Comparison of ENCODE assay signal across 1 cellular context in genomic region chr5:73623929-73624404, GRCh38.
TF ChIP-seq lines count a peak whose summit lies in the region.

No MANE protein-coding gene starts in this region.

TF ChIP-seq in HepG2, 621 proteins besides CTCF, POLR2A, EP300 and RAD21 (continued from another document and continues in another):
- TF ChIP-seq ZNF503 (CRISPR knock-in tag; IDR thresholded peaks at IDR 0.05), result peak; percentile 98
- TF ChIP-seq RERE (CRISPR knock-in tag; IDR thresholded peaks at IDR 0.05; ENCODE audit: low read depth), result peak; percentile 95
- TF ChIP-seq BCL6 (CRISPR knock-in tag; IDR thresholded peaks at IDR 0.05), result peak; percentile 97
- no peak for TF ChIP-seq TRAFD1 (CRISPR knock-in tag; IDR thresholded peaks at IDR 0.05; ENCODE audit: borderline replicate concordance)
- TF ChIP-seq MED13 (CRISPR knock-in tag; IDR thresholded peaks at IDR 0.05), result peak; percentile 90; the same call in 1 of the 2 replicates
- TF ChIP-seq MAX (IDR thresholded peaks at IDR 0.05), result no peak; the same call in 1 of the 2 replicates
- TF ChIP-seq ZSCAN9 (CRISPR knock-in tag; IDR thresholded peaks at IDR 0.05; ENCODE audit: borderline replicate concordance), result no peak
- TF ChIP-seq ARID2 (CRISPR knock-in tag; IDR thresholded peaks at IDR 0.05; ENCODE audit: borderline replicate concordance), result no peak
- TF ChIP-seq KLF9 (CRISPR knock-in tag; IDR thresholded peaks at IDR 0.05; ENCODE audit: low read depth), result no peak
- no peak for TF ChIP-seq ZNF407 (CRISPR knock-in tag; IDR thresholded peaks at IDR 0.05; ENCODE audit: not compliant biosample characterization)
- no peak for TF ChIP-seq CAMTA2 (CRISPR knock-in tag; IDR thresholded peaks at IDR 0.05; ENCODE audit: borderline replicate concordance)
- no peak for TF ChIP-seq ATF6 (CRISPR knock-in tag; conservative IDR thresholded peaks at IDR 0.05)
- TF ChIP-seq IKZF1 (IDR thresholded peaks at IDR 0.05), result no peak
- no peak for TF ChIP-seq ZFP41 (CRISPR knock-in tag; IDR thresholded peaks at IDR 0.05; ENCODE audit: borderline replicate concordance)
- TF ChIP-seq ZNF225 (CRISPR knock-in tag; IDR thresholded peaks at IDR 0.05), result no peak
- peak; percentile 26; the same call in 1 of the 2 replicates for TF ChIP-seq ZBTB21 (CRISPR knock-in tag; IDR thresholded peaks at IDR 0.05)
- TF ChIP-seq ZSCAN21 (CRISPR knock-in tag; IDR thresholded peaks at IDR 0.05; ENCODE audit: borderline replicate concordance), result no peak
- TF ChIP-seq RFX5 (IDR thresholded peaks at IDR 0.05; ENCODE audit: low read depth, low read length), result no peak
- TF ChIP-seq ZNF746 (CRISPR knock-in tag; IDR thresholded peaks at IDR 0.05), result peak; percentile 42; the same call in 1 of the 2 replicates
- no peak for TF ChIP-seq ZNF558 (CRISPR knock-in tag; IDR thresholded peaks at IDR 0.05; ENCODE audit: borderline replicate concordance)
- TF ChIP-seq ERF (CRISPR knock-in tag; IDR thresholded peaks at IDR 0.05), result peak; percentile 95
- TF ChIP-seq SOX6 (IDR thresholded peaks at IDR 0.05), result no peak
- peak; percentile 96 for TF ChIP-seq SOX6 (CRISPR knock-in tag; IDR thresholded peaks at IDR 0.05)
- TF ChIP-seq ZNF143 (CRISPR knock-in tag; IDR thresholded peaks at IDR 0.05), result no peak
- TF ChIP-seq IRX3 (CRISPR knock-in tag; IDR thresholded peaks at IDR 0.05; ENCODE audit: borderline replicate concordance, low read depth), result no peak
- TF ChIP-seq PITX1 (CRISPR knock-in tag; IDR thresholded peaks at IDR 0.05), result peak; percentile 83
- TF ChIP-seq ZNF850 (CRISPR knock-in tag; conservative IDR thresholded peaks at IDR 0.05), result no peak
- peak; percentile 51; the same call in 1 of the 2 replicates for TF ChIP-seq MIER2 (CRISPR knock-in tag; IDR thresholded peaks at IDR 0.05)
- TF ChIP-seq TERF1 (CRISPR knock-in tag; IDR thresholded peaks at IDR 0.05), result no peak
- TF ChIP-seq SMC3 (IDR thresholded peaks at IDR 0.05; ENCODE audit: low read length), result peak; percentile 40; the same call in 1 of the 2 replicates
- no peak for TF ChIP-seq ZNF570 (CRISPR knock-in tag; IDR thresholded peaks at IDR 0.05; ENCODE audit: borderline replicate concordance)
- TF ChIP-seq ZNF510 (CRISPR knock-in tag; IDR thresholded peaks at IDR 0.05; ENCODE audit: low read depth), result no peak
- peak in 1 of 2 experiments; percentile 71; a peak in 2 of 4 replicates for TF ChIP-seq ATF4 (CRISPR knock-in tag; IDR thresholded peaks at IDR 0.05)
- TF ChIP-seq PPARG (CRISPR knock-in tag; conservative IDR thresholded peaks at IDR 0.05), result peak; percentile 91
- no peak for TF ChIP-seq MATR3 (CRISPR knock-in tag; IDR thresholded peaks at IDR 0.05)
- no peak for TF ChIP-seq ZNF782 (CRISPR knock-in tag; IDR thresholded peaks at IDR 0.05; ENCODE audit: borderline replicate concordance)
